ENCODE assay signal across 1 cellular context in the genomic region with DNA sequence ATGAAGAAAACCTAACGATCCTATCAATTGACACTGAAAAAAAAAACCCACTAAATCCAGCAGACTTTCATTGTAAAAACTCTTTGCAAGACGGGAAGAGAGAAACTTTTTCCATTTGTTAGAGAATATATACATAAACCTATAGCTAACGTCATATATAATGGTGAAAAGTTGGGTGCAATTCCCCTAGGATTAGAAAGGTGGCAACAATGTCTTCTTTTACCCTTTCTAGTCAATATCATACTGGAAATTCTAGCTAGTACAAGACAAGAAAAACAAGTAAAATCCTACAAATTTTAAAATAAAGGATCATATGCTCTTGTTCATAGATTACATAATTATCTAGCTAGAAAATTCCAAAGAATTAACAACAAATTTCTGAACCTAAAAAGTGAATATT.
TF ChIP-seq lines count a peak whose summit lies in the region.

No MANE protein-coding gene starts in this region.

TF ChIP-seq in WTC11, 78 proteins besides CTCF, POLR2A, EP300 and RAD21:
- TF ChIP-seq CREB1 (CRISPR knock-in tag; IDR thresholded peaks at IDR 0.05) (no peak), ZNF219 (CRISPR knock-in tag; IDR thresholded peaks at IDR 0.05; ENCODE audit: borderline replicate concordance) (no peak), ZNF263 (CRISPR knock-in tag; IDR thresholded peaks at IDR 0.05; ENCODE audit: low read depth) (no peak), ZNF317 (CRISPR knock-in tag; IDR thresholded peaks at IDR 0.05; ENCODE audit: borderline replicate concordance, low read depth) (no peak), ESRRA (CRISPR knock-in tag; IDR thresholded peaks at IDR 0.05; ENCODE audit: borderline replicate concordance) (no peak), SOX15 (CRISPR knock-in tag; IDR thresholded peaks at IDR 0.05) (no peak), IRF2 (CRISPR knock-in tag; IDR thresholded peaks at IDR 0.05; ENCODE audit: borderline replicate concordance, low read depth) (no peak), ZMAT4 (CRISPR knock-in tag; IDR thresholded peaks at IDR 0.05) (no peak)
- TF ChIP-seq, protein P1, sequence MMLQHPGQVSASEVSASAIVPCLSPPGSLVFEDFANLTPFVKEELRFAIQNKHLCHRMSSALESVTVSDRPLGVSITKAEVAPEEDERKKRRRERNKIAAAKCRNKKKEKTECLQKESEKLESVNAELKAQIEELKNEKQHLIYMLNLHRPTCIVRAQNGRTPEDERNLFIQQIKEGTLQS (CRISPR knock-in tag; conservative IDR thresholded peaks at IDR 0.05) = no peak
